ENCODE assay signal across 12 cellular contexts in genomic region chr16:10387378-10387681, GRCh38. TPM values are rescaled to one million over a fixed set of nuclear protein-coding genes. Genes with fewer than 3 reads are reported as not detected.
DNase-seq lines count a peak whose midpoint lies in the region; ATAC-seq and TF ChIP-seq lines count a peak whose summit lies in the region.
"Had no signal": no experiment of that assay in that cellular context is flagged by ENCODE, and none has a peak within 500 bp of the region (broad histone marks: within the 10 kb centered on the region; RNA-seq: fewer than 3 reads in every experiment).

No MANE protein-coding gene starts in this region.

- peaks cover 0 to 3% of the 10 kb centered on the region in 2 donors for H3K36me3 ChIP-seq in ascending aorta
- H3K36me3 ChIP-seq in lower lobe of right lung, result no peaks in the 10 kb centered on the region

- no peak for ATAC-seq in lower lobe of right lung
- no peak for ATAC-seq in GM18868 (IDR thresholded peaks at IDR 0.05; ENCODE audit: unreplicated experiment)

- H3K27ac ChIP-seq in AG04450 (ENCODE audit: low read depth, low read length) (no peak overlapping the region), HL-60 (replicated peaks) (no peak overlapping the region; the same call in 1 of the 2 replicates), ascending aorta (no peak overlapping the region), lower lobe of right lung (no peak overlapping the region)

- CTCF ChIA-PET in AG04450 (lab: Charles Lee), result interaction anchor here (0.6 kb wide), 1 partner anchor 128 kb away, joined by 3 read pairs; no protein-coding TSS in a partner anchor

- H3K27me3 ChIP-seq in AG04450 (ENCODE audit: control insufficient read depth, insufficient read depth, low read length) (no peaks in the 10 kb centered on the region), HL-60 (ENCODE audit: insufficient read depth, poor library complexity, severe bottlenecking) (no peaks in the 10 kb centered on the region), ascending aorta (no peaks in the 10 kb centered on the region), lower lobe of right lung (ENCODE audit: low read depth) (no peaks in the 10 kb centered on the region)

- H3K4me3 ChIP-seq in AG04450 (ENCODE audit: low read depth, low read length), result peak overlapping the region; percentile 79
- H3K4me3 ChIP-seq in HL-60 (replicated peaks; ENCODE audit: insufficient read depth, low read length), result peak overlapping the region; percentile 75
- H3K4me3 ChIP-seq in ascending aorta, result peak overlapping the region; percentile 71 to 78
- H3K4me3 ChIP-seq in lower lobe of right lung, result peak overlapping the region; percentile 66

- H3K9me3 ChIP-seq in AG04450 (ENCODE audit: control insufficient read depth, insufficient read depth, low read length) (peaks cover 11% of the 10 kb centered on the region; the same call in 1 of the 2 replicates), ascending aorta (no peaks in the 10 kb centered on the region), lower lobe of right lung (no peaks in the 10 kb centered on the region)

- H3K4me1 ChIP-seq in ascending aorta, result peaks cover 5% of the 10 kb centered on the region in 2 donors
- H3K4me1 ChIP-seq in lower lobe of right lung, result peaks cover 7% of the 10 kb centered on the region

- intact Hi-C loops in ascending aorta (cut with DNase I), result no loop called here
- intact Hi-C loops in lower lobe of right lung (cut with DNase I), result no loop called here

- DNase-seq in AG04450 (ENCODE audit: low read depth, low spot score) (no peak), HL-60 (ENCODE audit: low read depth in 1 of 2, low spot score in 1 of 2) (no peak), ascending aorta (ENCODE audit: low spot score in 2 of 2) (no peak), lower lobe of right lung (no peak), NCI-H146 treated with DMSO at 0.1 percent for 48 hours (lab: John Stamatoyannopoulos, UW; ENCODE audit: unreplicated experiment) (no peak), ureter (ENCODE audit: low spot score) (no peak), UCSD-AML1 (lab: John Stamatoyannopoulos, UW; ENCODE audit: unreplicated experiment) (no peak)
- DNase-seq: DMS153, islet precursor cell, NCI-H2029 treated with DMSO at 0.1 percent for 48 hours, SW 1271 had no signal

- POLR2A ChIA-PET in AG04450 (lab: Yijun Ruan, JAX), result no interaction called here

- no peak for TF ChIP-seq CTCF in AG04450 (IDR thresholded peaks at IDR 0.05; ENCODE audit: low read depth, low read length)
- no peak for TF ChIP-seq CTCF in HL-60 (IDR thresholded peaks at IDR 0.05; ENCODE audit: insufficient read depth, low read length)
- TF ChIP-seq CTCF in ascending aorta (IDR thresholded peaks at IDR 0.05), result no peak
- no peak for TF ChIP-seq CTCF in lower lobe of right lung (IDR thresholded peaks at IDR 0.05)

RNA-seq across cellular contexts. Expression of gene ATF7IP2, which starts 1.5 kb away (rescaled TPM):
- 4.8 and 6.3 TPM in 2 replicates for polyA plus RNA-seq in AG04450 (2011; rRNA removed)
- polyA minus RNA-seq in AG04450 (2011; rRNA and poly(A)+ RNA removed), result 4.0 and 6.6 TPM in 2 replicates
- total RNA-seq in ascending aorta (not detected), lower lobe of right lung (16.0 TPM), ureter (50.4 TPM)

Comparison
In these comparisons a context has a peak if more than half of its experiments do, and no peak if none do; other contexts are left out.
1. RNA of gene ATF7IP2, which starts 1.5 kb away (total RNA-seq): 50.4 TPM in ureter (single experiment) and 16.0 TPM in lower lobe of right lung (single experiment); not detected in ascending aorta (single experiment); every median in the first group is over 10 times any median in the second.
2. Peak in every context shown above with its lines, with median percentiles within 50 percentile points of each other: H3K4me3 ChIP-seq.